In the genomic region with DNA sequence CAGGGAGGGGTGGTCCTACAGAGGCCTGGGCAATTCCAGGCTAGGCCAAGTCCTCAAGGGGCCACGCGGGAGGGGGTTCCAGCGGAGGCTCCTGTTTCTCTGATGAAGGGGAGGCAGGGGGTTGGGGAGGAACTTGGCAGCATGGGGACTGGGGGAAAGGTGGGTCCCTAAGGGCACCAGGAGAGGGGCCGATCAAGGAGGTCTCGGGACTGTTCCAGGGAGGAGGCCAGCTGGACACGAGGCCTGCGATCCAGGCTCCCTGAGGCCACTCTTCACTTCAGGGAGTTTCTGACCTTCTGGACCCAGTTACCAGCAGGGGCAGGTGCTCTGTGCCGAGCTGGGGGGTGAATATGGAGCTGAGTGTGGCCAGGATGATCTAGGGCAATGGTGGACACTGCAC, we compare ENCODE assay signal across 19 cellular contexts.
"Had no signal": no experiment of that assay in that cellular context is flagged by ENCODE, and none has a peak within 500 bp of the region (broad histone marks: within the 10 kb centered on the region; RNA-seq: fewer than 3 reads in every experiment).

No MANE protein-coding gene starts in this region.

- H3K4me2 ChIP-seq: SK-N-SH had no signal

- H3K4me3 ChIP-seq: gastroesophageal sphincter, lung, right lobe of liver, skin epidermis, thoracic aorta had no signal

- ATAC-seq: activated CD4-positive, CD25-positive, alpha-beta regulatory T cell treated with anti-CD3 and anti-CD28 coated beads, Interleukin-2, amount 50 U/mL, for 24 hours; activated CD8-positive, alpha-beta T cell treated with anti-CD3 and anti-CD28 coated beads for 36 hours; activated T-cell treated with anti-CD3 and anti-CD28 coated beads, Interleukin-2, amount 50 U/mL, for 4 hours; gastroesophageal sphincter; naive thymus-derived CD4-positive, alpha-beta T cell; stimulated activated memory B cell treated with anti-CD40 and anti-IgM and Interleukin-4, amounts not matched to agents 10 μg/mL and 1 μg/mL and 100 μg/mL, for 72 hours had no signal

- H3K27me3 Mint-ChIP-seq: activated CD4-positive, alpha-beta T cell treated with anti-CD3 and anti-CD28 coated beads, Interleukin-2, amount 10 ng/mL, durations not matched to agents 24 days and 14 days; activated CD8-positive, alpha-beta T cell treated with anti-CD3 and anti-CD28 coated beads for 36 hours; activated naive CD8-positive, alpha-beta T cell treated with anti-CD3 and anti-CD28 coated beads for 36 hours; central memory CD8-positive, alpha-beta T cell; naive thymus-derived CD4-positive, alpha-beta T cell; stimulated activated memory B cell treated with anti-CD40 and anti-IgM and Interleukin-4, amounts not matched to agents 10 μg/mL and 1 μg/mL and 100 μg/mL, for 72 hours; type B pancreatic cell had no signal

- H3K4me1 ChIP-seq: gastroesophageal sphincter, right lobe of liver had no signal

- H3K27ac Mint-ChIP-seq: activated CD4-positive, alpha-beta T cell treated with anti-CD3 and anti-CD28 coated beads, Interleukin-2, amount 10 ng/mL, durations not matched to agents 24 days and 14 days; activated CD8-positive, alpha-beta T cell treated with anti-CD3 and anti-CD28 coated beads for 36 hours; activated naive CD8-positive, alpha-beta T cell treated with anti-CD3 and anti-CD28 coated beads for 36 hours; endodermal cell; naive thymus-derived CD4-positive, alpha-beta T cell; stimulated activated memory B cell treated with anti-CD40 and anti-IgM and Interleukin-4, amounts not matched to agents 10 μg/mL and 1 μg/mL and 100 μg/mL, for 72 hours; type B pancreatic cell had no signal

- H3K36me3 ChIP-seq: gastroesophageal sphincter, right lobe of liver, thoracic aorta had no signal

- H3K27me3 ChIP-seq: gastroesophageal sphincter, right lobe of liver had no signal

- H3K4me1 Mint-ChIP-seq: endodermal cell had no signal

- H3K27ac ChIP-seq: gastroesophageal sphincter, right lobe of liver, skin epidermis, thoracic aorta, VCaP had no signal

- H3K9me3 Mint-ChIP-seq: activated CD4-positive, alpha-beta T cell treated with anti-CD3 and anti-CD28 coated beads, Interleukin-2, amount 10 ng/mL, durations not matched to agents 24 days and 14 days; activated CD8-positive, alpha-beta T cell treated with anti-CD3 and anti-CD28 coated beads for 36 hours; activated naive CD8-positive, alpha-beta T cell treated with anti-CD3 and anti-CD28 coated beads for 36 hours; activated T-cell treated with anti-CD3 and anti-CD28 coated beads, Interleukin-2, amount 50 U/mL, for 4 hours; central memory CD8-positive, alpha-beta T cell; endodermal cell; naive thymus-derived CD4-positive, alpha-beta T cell; type B pancreatic cell had no signal

- H3K9me3 ChIP-seq: gastroesophageal sphincter, right lobe of liver, SK-N-SH, thoracic aorta had no signal

- H3K4me3 Mint-ChIP-seq: activated CD4-positive, alpha-beta T cell treated with anti-CD3 and anti-CD28 coated beads, Interleukin-2, amount 10 ng/mL, durations not matched to agents 24 days and 14 days; activated CD8-positive, alpha-beta T cell treated with anti-CD3 and anti-CD28 coated beads for 36 hours; activated naive CD8-positive, alpha-beta T cell treated with anti-CD3 and anti-CD28 coated beads for 36 hours; activated T-cell treated with anti-CD3 and anti-CD28 coated beads, Interleukin-2, amount 50 U/mL, for 4 hours; central memory CD8-positive, alpha-beta T cell; endodermal cell; naive thymus-derived CD4-positive, alpha-beta T cell; stimulated activated memory B cell treated with anti-CD40 and anti-IgM and Interleukin-4, amounts not matched to agents 10 μg/mL and 1 μg/mL and 100 μg/mL, for 72 hours; type B pancreatic cell had no signal

- DNase-seq: activated CD4-positive, alpha-beta T cell treated with anti-CD3 and anti-CD28 coated beads, Interleukin-2, amount 10 ng/mL, durations not matched to agents 24 days and 14 days; activated CD8-positive, alpha-beta T cell treated with anti-CD3 and anti-CD28 coated beads for 36 hours; activated naive CD4-positive, alpha-beta T cell treated with Interleukin-2 at 50 U/mL for 16 hours; activated naive CD8-positive, alpha-beta T cell treated with anti-CD3 and anti-CD28 coated beads for 36 hours; activated T-cell treated with anti-CD3 and anti-CD28 coated beads, Interleukin-2, amount 50 U/mL, for 4 hours; endodermal cell; naive thymus-derived CD4-positive, alpha-beta T cell; right lobe of liver; SK-N-SH; stimulated activated CD4-positive, alpha-beta T cell treated with anti-CD3 and anti-CD28 coated beads, Interleukin-15, amount 100 ng/mL, for 24 hours had no signal

- H3K36me3 Mint-ChIP-seq: activated naive CD8-positive, alpha-beta T cell treated with anti-CD3 and anti-CD28 coated beads for 36 hours; stimulated activated memory B cell treated with anti-CD40 and anti-IgM and Interleukin-4, amounts not matched to agents 10 μg/mL and 1 μg/mL and 100 μg/mL, for 72 hours; type B pancreatic cell had no signal
